In genomic region chr19:13850910-13851753, GRCh38 we compare ENCODE assay signal across 8 cellular contexts. TPM values are rescaled to one million over a fixed set of nuclear protein-coding genes. Genes with fewer than 3 reads are reported as not detected.
DNase-seq lines count a peak whose midpoint lies in the region; ATAC-seq, FAIRE-seq and TF ChIP-seq lines count a peak whose summit lies in the region.

No MANE protein-coding gene starts in this region.

- H3K4me3 ChIP-seq in CD8-positive, alpha-beta T cell (ENCODE audit: low read depth, low read length), result no peak overlapping the region

- CTCF ChIA-PET in CD8-positive, alpha-beta T cell (lab: Charles Lee), result interaction anchor here (0.6 to 8.4 kb wide), 5 partner anchors 8 to 657 kb away, joined by 3 to 43 read pairs (median 3); no protein-coding TSS in a partner anchor
- CTCF ChIA-PET in activated naive CD4-positive, alpha-beta T cell treated with anti-CD3 and anti-CD28 coated beads for 36 hours (lab: Charles Lee), result interaction anchor here (1.1 to 3.9 kb wide), 2 partner anchors 11 to 18 kb away, joined by 3 to 23 read pairs; no protein-coding TSS in a partner anchor

- ATAC-seq in CD8-positive, alpha-beta T cell, result peak; percentile 5
- ATAC-seq in HG03442 (IDR thresholded peaks at IDR 0.05; ENCODE audit: unreplicated experiment), result no peak
- no peak for ATAC-seq in GM18873 (IDR thresholded peaks at IDR 0.05; ENCODE audit: low FRiP score, unreplicated experiment)

- POLR2A ChIA-PET in CD8-positive, alpha-beta T cell (lab: Charles Lee), result interaction anchor here (1.4 kb wide), 1 partner anchor 11 kb away, joined by 4 read pairs; no protein-coding TSS in a partner anchor

- H3K9me3 ChIP-seq in CD8-positive, alpha-beta T cell (ENCODE audit: low read length), result no peaks in the 10 kb centered on the region

- H3K4me1 Mint-ChIP-seq in CD8-positive, alpha-beta T cell (ENCODE audit: low read depth), result peaks cover 26% of the 10 kb centered on the region
- H3K4me1 Mint-ChIP-seq in activated naive CD4-positive, alpha-beta T cell treated with anti-CD3 and anti-CD28 coated beads for 36 hours (ENCODE audit: low read depth), result peaks cover 26% of the 10 kb centered on the region
- peaks cover 25% of the 10 kb centered on the region for H3K4me1 Mint-ChIP-seq in neural crest cell

- H3K27ac ChIP-seq in CD8-positive, alpha-beta T cell (ENCODE audit: low read depth, low read length), result peak overlapping the region; percentile 58

- H3K4me3 Mint-ChIP-seq in CD8-positive, alpha-beta T cell, result peak overlapping the region; percentile 74
- H3K4me3 Mint-ChIP-seq in activated naive CD4-positive, alpha-beta T cell treated with anti-CD3 and anti-CD28 coated beads for 36 hours, result peak overlapping the region; percentile 54
- peak overlapping the region; percentile 82 for H3K4me3 Mint-ChIP-seq in neural crest cell

- no peaks in the 10 kb centered on the region for H3K27me3 ChIP-seq in CD8-positive, alpha-beta T cell (ENCODE audit: insufficient read depth, low read length)

- DNase-seq in CD8-positive, alpha-beta T cell, result peak in 5 of 7 experiments; percentile 60 to 81 (median 79)
- DNase-seq in NOMO-1 treated with dmso at 0.1 percent for 144 hours (lab: John Stamatoyannopoulos, UW; ENCODE audit: unreplicated experiment), result peak; percentile 54
- DNase-seq in activated naive CD4-positive, alpha-beta T cell treated with anti-CD3 and anti-CD28 coated beads for 36 hours, result peak; percentile 50
- peak; percentile 93 for DNase-seq in fibroblast of the conjunctiva (ENCODE audit: low read depth)
- no peak for DNase-seq in neural crest cell (ENCODE audit: low read depth, low spot score)
- DNase-seq in urothelium cell line (ENCODE audit: low spot score), result peak; percentile 70

- no peak for TF ChIP-seq CTCF in CD8-positive, alpha-beta T cell (IDR thresholded peaks at IDR 0.05)
- no peak for TF ChIP-seq CTCF in neural crest cell (conservative IDR thresholded peaks at IDR 0.05)

- intact Hi-C loops in CD8-positive, alpha-beta T cell (cut with DNase I, micrococcal nuclease), result loop anchor here (1.0 to 2.0 kb wide), 3 partner anchors 10 to 16 kb away; no protein-coding TSS in a partner anchor
- intact Hi-C loops in activated naive CD4-positive, alpha-beta T cell treated with anti-CD3 and anti-CD28 coated beads for 36 hours (cut with micrococcal nuclease), result no loop called here

- no peaks in the 10 kb centered on the region for H3K36me3 Mint-ChIP-seq in CD8-positive, alpha-beta T cell
- H3K36me3 Mint-ChIP-seq in activated naive CD4-positive, alpha-beta T cell treated with anti-CD3 and anti-CD28 coated beads for 36 hours (ENCODE audit: low read depth), result no peaks in the 10 kb centered on the region
- no peaks in the 10 kb centered on the region for H3K36me3 Mint-ChIP-seq in neural crest cell (ENCODE audit: low read depth)

- H3K36me3 ChIP-seq in CD8-positive, alpha-beta T cell (ENCODE audit: insufficient read depth, low read length), result no peaks in the 10 kb centered on the region

- no peaks in the 10 kb centered on the region for H3K27me3 Mint-ChIP-seq in CD8-positive, alpha-beta T cell (ENCODE audit: low read depth)
- no peaks in the 10 kb centered on the region for H3K27me3 Mint-ChIP-seq in activated naive CD4-positive, alpha-beta T cell treated with anti-CD3 and anti-CD28 coated beads for 36 hours (ENCODE audit: low read depth)
- peaks cover 7% of the 10 kb centered on the region for H3K27me3 Mint-ChIP-seq in neural crest cell (ENCODE audit: low read depth)

- no peaks in the 10 kb centered on the region for H3K9me3 Mint-ChIP-seq in CD8-positive, alpha-beta T cell
- no peaks in the 10 kb centered on the region for H3K9me3 Mint-ChIP-seq in activated naive CD4-positive, alpha-beta T cell treated with anti-CD3 and anti-CD28 coated beads for 36 hours
- no peaks in the 10 kb centered on the region for H3K9me3 Mint-ChIP-seq in neural crest cell

- peaks cover 30% of the 10 kb centered on the region for H3K4me1 ChIP-seq in CD8-positive, alpha-beta T cell (ENCODE audit: insufficient read depth, low read length)

- peak overlapping the region; percentile 88 for H3K27ac Mint-ChIP-seq in CD8-positive, alpha-beta T cell
- no peak overlapping the region for H3K27ac Mint-ChIP-seq in activated naive CD4-positive, alpha-beta T cell treated with anti-CD3 and anti-CD28 coated beads for 36 hours
- H3K27ac Mint-ChIP-seq in neural crest cell (ENCODE audit: unreplicated experiment), result peak overlapping the region; percentile 92

- FAIRE-seq in urothelium cell line (lab: Jason Lieb, UNC), result no peak

RNA-seq across cellular contexts. Expression of gene NANOS3, which starts 25.8 kb away (rescaled TPM):
- total RNA-seq in CD8-positive, alpha-beta T cell, result not detected
- under 1 TPM; 0.55 to 0.74 TPM for total RNA-seq in activated naive CD4-positive, alpha-beta T cell treated with anti-CD3 and anti-CD28 coated beads for 36 hours
- 0.73 and 1.6 TPM in 2 replicates for total RNA-seq in neural crest cell

RNA-seq across cellular contexts. Expression of gene BRME1, which starts 54.8 kb away (rescaled TPM):
- 1 to 10 TPM; 1.0 to 1.2 TPM for total RNA-seq in CD8-positive, alpha-beta T cell
- total RNA-seq in activated naive CD4-positive, alpha-beta T cell treated with anti-CD3 and anti-CD28 coated beads for 36 hours, result 1 to 10 TPM; 5.8 to 5.9 TPM
- total RNA-seq in neural crest cell, result 15.0 and 15.1 TPM in 2 replicates

RNA-seq across cellular contexts. Expression of gene CC2D1A, which starts 54.9 kb away (rescaled TPM):
- total RNA-seq in CD8-positive, alpha-beta T cell, result 10 to 100 TPM; 11.3 to 16.0 TPM
- 10 to 100 TPM; 27.4 to 28.6 TPM for total RNA-seq in activated naive CD4-positive, alpha-beta T cell treated with anti-CD3 and anti-CD28 coated beads for 36 hours
- total RNA-seq in neural crest cell, result 31.7 and 32.4 TPM in 2 replicates

RNA-seq across cellular contexts. Expression of gene ZSWIM4, which starts 55.9 kb away (rescaled TPM):
- 1 to 10 TPM; 4.1 to 5.0 TPM for total RNA-seq in CD8-positive, alpha-beta T cell
- 1 to 10 TPM; 6.7 to 7.1 TPM for total RNA-seq in activated naive CD4-positive, alpha-beta T cell treated with anti-CD3 and anti-CD28 coated beads for 36 hours
- total RNA-seq in neural crest cell, result 19.3 and 19.9 TPM in 2 replicates
